ENCODE assay signal across 8 cellular contexts in the genomic region with DNA sequence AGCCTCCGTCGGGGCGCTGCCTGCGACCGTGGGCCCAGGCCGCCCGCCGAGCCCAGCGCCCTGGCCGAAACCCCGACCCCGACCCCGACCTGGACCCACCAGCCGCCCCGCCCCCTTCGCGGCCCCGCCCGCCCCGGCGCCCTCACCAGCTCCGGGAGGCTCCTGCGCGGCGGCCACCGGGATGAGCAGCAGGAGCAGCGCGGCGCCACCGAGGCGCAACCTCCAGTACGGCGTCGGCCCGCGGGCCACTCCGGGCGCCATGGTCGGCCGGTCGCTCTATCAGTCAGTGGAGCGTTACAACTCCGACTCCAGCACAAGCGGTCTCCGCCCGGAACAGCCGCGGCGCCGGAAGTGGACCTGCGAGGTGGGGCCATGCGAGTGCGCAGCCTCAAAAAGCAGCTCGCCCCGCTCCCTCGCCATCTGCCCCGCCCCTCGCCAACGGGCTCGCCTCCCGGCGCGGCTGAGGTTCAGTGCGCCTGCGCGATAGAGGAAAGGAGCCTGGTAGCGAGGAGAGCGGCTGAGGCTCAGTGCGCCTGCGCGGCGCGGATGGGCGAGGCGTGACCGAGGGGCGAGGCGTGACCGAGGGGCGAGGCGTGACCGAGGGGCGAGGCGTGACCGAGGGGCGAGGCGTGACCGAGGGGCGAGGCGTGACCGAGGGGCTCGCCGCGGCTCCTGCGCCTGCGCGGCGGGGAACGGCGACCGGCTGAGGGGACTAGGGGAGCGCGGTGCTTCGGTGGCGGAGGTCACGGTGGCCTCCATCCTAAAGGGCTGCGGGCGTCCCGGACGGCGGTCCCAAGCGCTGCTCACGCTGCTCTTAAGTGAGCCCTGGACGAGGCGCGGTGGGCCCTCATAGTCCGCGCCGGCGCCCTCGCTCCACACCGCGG. TPM values are rescaled to one million over a fixed set of nuclear protein-coding genes. Genes with fewer than 3 reads are reported as not detected.
DNase-seq lines count a peak whose midpoint lies in the region; ATAC-seq and TF ChIP-seq lines count a peak whose summit lies in the region.

A gene with protein sequence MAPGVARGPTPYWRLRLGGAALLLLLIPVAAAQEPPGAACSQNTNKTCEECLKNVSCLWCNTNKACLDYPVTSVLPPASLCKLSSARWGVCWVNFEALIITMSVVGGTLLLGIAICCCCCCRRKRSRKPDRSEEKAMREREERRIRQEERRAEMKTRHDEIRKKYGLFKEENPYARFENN (minus strand): TSS at position 335 of the 884 bp plus-strand sequence. CDS start 74 bp downstream, at position 261.

- intact Hi-C loops in T-helper 1 cell treated with Interleukin-12 subunit alpha and Interleukin-12 subunit beta and Interleukin-4 antibody, amounts not matched to agents 30 ng/mL and 1 ng/mL, for 36 hours (cut with micrococcal nuclease), result loop anchor here (1.0 to 2.0 kb wide), 4 partner anchors 56 to 535 kb away; partner anchors contain the start of genes CFAP410 and POFUT2
- intact Hi-C loops in heart right ventricle (cut with DNase I) (loop anchor here in 7 of 10 donors (2.0 to 10.0 kb wide), 7 partner anchors 27 to 261 kb away; partner anchors contain the start of genes SUMO3 (in 5 of the 7) and UBE2G2 (in 5 of the 7)), posterior cingulate gyrus (cut with DNase I) (loop anchor here (5.0 kb wide), 2 partner anchors 56 to 71 kb away; partner anchors contain the start of genes SUMO3 and UBE2G2)

- H3K27me3 ChIP-seq in heart right ventricle, result no peaks in the 10 kb centered on the region

- peak within 1 kb of the TSS; percentile 83 to 99 (median 95) for H3K27ac ChIP-seq in heart right ventricle

- 1% methylated on average over 99 to 123 of the region's 123 CpGs for WGBS in heart right ventricle, 2 donors

- H3K27ac Mint-ChIP-seq in type B pancreatic cell, result peak within 1 kb of the TSS; percentile 94

- H3K9me3 ChIP-seq in heart right ventricle, result no peaks in the 10 kb centered on the region

- H3K4me3 Mint-ChIP-seq in type B pancreatic cell, result peak within 1 kb of the TSS; percentile 97

- H3K36me3 Mint-ChIP-seq in type B pancreatic cell, result peaks cover 4% of the 10 kb centered on the region

- peak; percentile 93 for DNase-seq in NCI-H1694 (lab: John Stamatoyannopoulos, UW)
- peak; percentile 90 for DNase-seq in amniotic epithelial cell (ENCODE audit: low read depth)
- peak; percentile 98 to 100 for DNase-seq in heart right ventricle
- peak; percentile 94 to 99 (median 96) for DNase-seq in posterior cingulate gyrus
- DNase-seq in type B pancreatic cell (ENCODE audit: extremely low spot score, unreplicated experiment), result peak; percentile 100

- H3K36me3 ChIP-seq in heart right ventricle, result no peaks in the 10 kb centered on the region

- no peak for TF ChIP-seq CTCF in heart right ventricle (IDR thresholded peaks at IDR 0.05)
- no peak for TF ChIP-seq CTCF in type B pancreatic cell (conservative IDR thresholded peaks at IDR 0.05)

- peaks cover 12 to 88% (median 52%) of the 10 kb centered on the region in 9 donors for H3K4me1 ChIP-seq in heart right ventricle

- peaks cover 23% of the 10 kb centered on the region for H3K27me3 Mint-ChIP-seq in type B pancreatic cell

- H3K4me3 ChIP-seq in heart right ventricle, result peak within 1 kb of the TSS; percentile 64 to 95 (median 85)

- ATAC-seq in HG02884 (IDR thresholded peaks at IDR 0.05; ENCODE audit: unreplicated experiment) (peak; percentile 67), heart right ventricle (peak; percentile 82 to 90 (median 87))

- H3K4me1 Mint-ChIP-seq in type B pancreatic cell (ENCODE audit: unreplicated experiment), result peaks cover 27% of the 10 kb centered on the region

- H3K9me3 Mint-ChIP-seq in type B pancreatic cell, result no peaks in the 10 kb centered on the region

- peak; percentile 77 for TF ChIP-seq POLR2A in GM15510 (IDR thresholded peaks at IDR 0.05; ENCODE audit: borderline replicate concordance, extremely low read depth, insufficient read length)

RNA-seq across cellular contexts. Expression of the gene that starts here (rescaled TPM):
- 88.3 and 89.3 TPM in 2 replicates for total RNA-seq in T-helper 1 cell treated with Interleukin-12 subunit alpha and Interleukin-12 subunit beta and Interleukin-4 antibody, amounts not matched to agents 30 ng/mL and 1 ng/mL, for 36 hours
- total RNA-seq in heart right ventricle (100 to 1,000 TPM; 109 to 188 (median 148) TPM), type B pancreatic cell (ENCODE audit: low replicate concordance) (168 and 195 TPM in 2 replicates)
- 100 to 1,000 TPM; 122 to 172 TPM for polyA plus RNA-seq in heart right ventricle

Comparison
In these comparisons a context has a peak if more than half of its experiments do, and no peak if none do; other contexts are left out.
1. Peak in every context shown above with its lines: DNase-seq, ATAC-seq, H3K4me3 ChIP-seq and H3K27ac ChIP-seq.